Comparison of ENCODE assay signal across 10 cellular contexts in the genomic region with DNA sequence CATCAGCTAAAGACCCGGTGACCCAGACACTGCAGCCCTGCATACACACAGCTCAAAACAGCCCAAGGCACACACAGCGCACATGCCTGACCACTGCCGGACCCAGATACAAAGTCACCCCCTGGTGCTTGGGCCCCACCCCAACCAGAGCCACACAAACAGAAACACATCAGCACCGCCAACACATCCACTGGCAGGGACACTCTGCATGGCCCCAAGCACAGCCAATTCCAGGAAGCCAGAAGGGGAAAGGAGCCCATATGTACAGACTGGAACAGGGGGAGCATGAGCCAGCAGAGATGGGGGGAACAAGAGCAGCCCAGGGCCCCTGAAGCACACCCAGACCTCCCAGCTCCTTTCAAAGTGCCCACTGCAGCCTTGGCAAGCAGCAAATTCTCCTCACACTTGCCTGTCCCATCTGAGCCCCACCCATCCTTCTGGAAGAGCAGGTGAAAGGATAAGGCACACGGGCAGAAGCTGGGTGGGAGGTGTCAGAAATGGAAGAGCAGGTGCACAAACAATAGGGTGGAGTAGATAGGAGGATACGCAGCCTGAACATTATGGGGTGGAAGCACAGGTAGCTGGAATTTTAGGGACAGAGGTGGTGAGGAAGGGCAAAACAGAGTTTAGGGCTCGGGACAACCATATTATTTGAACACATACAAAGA.
DNase-seq lines count a peak whose midpoint lies in the region; ATAC-seq lines count a peak whose summit lies in the region.
"Had no signal": no experiment of that assay in that cellular context is flagged by ENCODE, and none has a peak within 500 bp of the region (broad histone marks: within the 10 kb centered on the region; RNA-seq: fewer than 3 reads in every experiment).

No MANE protein-coding gene starts in this region.

- H3K4me3 ChIP-seq in mucosa of rectum (ENCODE audit: low read length in 2 of 2): peak overlapping the region in 1 of 2 donors; percentile 4
- no peak overlapping the region for H3K4me3 ChIP-seq in urinary bladder (ENCODE audit: low read depth, low read length)

- ATAC-seq in stimulated activated effector memory CD8-positive, alpha-beta T cell treated with anti-CD3 and anti-CD28 coated beads, Interleukin-12 subunit alpha, Interleukin-12 subunit beta, amount 100 ng/mL, for 72 hours: no peak

- H3K27me3 ChIP-seq in mucosa of rectum (ENCODE audit: control insufficient read depth in 2 of 2, insufficient read depth in 2 of 2, low read length in 2 of 2): no peaks in the 10 kb centered on the region

- H3K36me3 ChIP-seq in mucosa of rectum (ENCODE audit: control insufficient read depth in 2 of 2, insufficient read depth in 2 of 2, low read length in 2 of 2) (no peaks in the 10 kb centered on the region), urinary bladder (ENCODE audit: insufficient read depth) (no peaks in the 10 kb centered on the region)

- H3K4me1 ChIP-seq in mucosa of rectum (ENCODE audit: control insufficient read depth in 2 of 2, insufficient read depth in 2 of 2, low read length in 2 of 2) (peaks cover 39 to 40% of the 10 kb centered on the region in 2 donors), urinary bladder (ENCODE audit: insufficient read depth) (no peaks in the 10 kb centered on the region)

- peak; percentile 66 for DNase-seq in NCI-H1694 treated with DMSO at 0.1 percent for 48 hours (lab: John Stamatoyannopoulos, UW)
- no peak for DNase-seq in NCI-H1694 (lab: John Stamatoyannopoulos, UW)
- DNase-seq in central memory CD4-positive, alpha-beta T cell: no peak
- no peak for DNase-seq in stimulated activated effector memory CD8-positive, alpha-beta T cell treated with anti-CD3 and anti-CD28 coated beads, Interleukin-12 subunit alpha, Interleukin-12 subunit beta, amount 100 ng/mL, for 72 hours (ENCODE audit: low spot score in 2 of 2)
- DNase-seq in T-helper 1 cell: no peak
- DNase-seq: activated B cell treated with CpG ODN at 0.5 μM for 24 hours; NK-92 treated with Interleukin-12 subunit alpha and Interleukin-12 subunit beta, amount 100 ng/mL, for 24 hours had no signal

- no peak overlapping the region for H3K4me3 Mint-ChIP-seq in stimulated activated effector memory CD8-positive, alpha-beta T cell treated with anti-CD3 and anti-CD28 coated beads, Interleukin-12 subunit alpha, Interleukin-12 subunit beta, amount 100 ng/mL, for 72 hours
- H3K4me3 Mint-ChIP-seq: activated B cell treated with CpG ODN at 0.5 μM for 24 hours had no signal

- WGBS in urinary bladder: 36% methylated on average over 7 of the region's 7 CpGs

- H3K4me1 Mint-ChIP-seq in stimulated activated effector memory CD8-positive, alpha-beta T cell treated with anti-CD3 and anti-CD28 coated beads, Interleukin-12 subunit alpha, Interleukin-12 subunit beta, amount 100 ng/mL, for 72 hours: peaks cover 19% of the 10 kb centered on the region

- no peaks in the 10 kb centered on the region for H3K9me3 ChIP-seq in mucosa of rectum (ENCODE audit: control insufficient read depth in 2 of 2, low read length in 2 of 2)

- peak overlapping the region in 1 of 2 donors; percentile 42 for H3K9ac ChIP-seq in mucosa of rectum (ENCODE audit: low read depth in 1 of 2, low read length in 2 of 2)

- H3K36me3 Mint-ChIP-seq in stimulated activated effector memory CD8-positive, alpha-beta T cell treated with anti-CD3 and anti-CD28 coated beads, Interleukin-12 subunit alpha, Interleukin-12 subunit beta, amount 100 ng/mL, for 72 hours: no peaks in the 10 kb centered on the region

- no peaks in the 10 kb centered on the region for H3K9me3 Mint-ChIP-seq in stimulated activated effector memory CD8-positive, alpha-beta T cell treated with anti-CD3 and anti-CD28 coated beads, Interleukin-12 subunit alpha, Interleukin-12 subunit beta, amount 100 ng/mL, for 72 hours
- H3K9me3 Mint-ChIP-seq: activated B cell treated with CpG ODN at 0.5 μM for 24 hours had no signal

- H3K27ac ChIP-seq in cingulate gyrus (ENCODE audit: low read depth, low read length) (peak overlapping the region; percentile 33), mucosa of rectum (ENCODE audit: low read depth in 2 of 2, low read length in 2 of 2) (peak overlapping the region; percentile 71 to 86), urinary bladder (ENCODE audit: low read depth) (peak overlapping the region; percentile 56)

- H3K27ac Mint-ChIP-seq in stimulated activated effector memory CD8-positive, alpha-beta T cell treated with anti-CD3 and anti-CD28 coated beads, Interleukin-12 subunit alpha, Interleukin-12 subunit beta, amount 100 ng/mL, for 72 hours: no peak overlapping the region
- H3K27ac Mint-ChIP-seq: activated B cell treated with CpG ODN at 0.5 μM for 24 hours had no signal
